ENCODE assay signal across 18 cellular contexts in genomic region chr15:59569477-59569876, GRCh38. TPM values are rescaled to one million over a fixed set of nuclear protein-coding genes. Genes with fewer than 3 reads are reported as not detected.
DNase-seq lines count a peak whose midpoint lies in the region; ATAC-seq and TF ChIP-seq lines count a peak whose summit lies in the region.
"Had no signal": no experiment of that assay in that cellular context is flagged by ENCODE, and none has a peak within 500 bp of the region (broad histone marks: within the 10 kb centered on the region; RNA-seq: fewer than 3 reads in every experiment).

No MANE protein-coding gene starts in this region.

- no peak overlapping the region for H3K4me3 ChIP-seq in Peyer's patch
- H3K4me3 ChIP-seq in mucosa of descending colon, result no peak overlapping the region
- H3K4me3 ChIP-seq: BLaER1 treated with 17β-estradiol and CSF1 and Interleukin-3, amounts not matched to agents 10 nM and 100 nM; GM23338 had no signal

- H3K27ac Mint-ChIP-seq in activated naive CD8-positive, alpha-beta T cell treated with anti-CD3 and anti-CD28 coated beads, Interleukin-2, amount 10 ng/mL, durations not matched to agents 7 days and 5 days, result no peak overlapping the region
- H3K27ac Mint-ChIP-seq in activated naive CD8-positive, alpha-beta T cell treated with anti-CD3 and anti-CD28 coated beads, Interleukin-2, amount 50 U/mL, for 24 hours, result no peak overlapping the region
- H3K27ac Mint-ChIP-seq: CD8-positive, alpha-beta memory T cell; GM23338; IgD-negative memory B cell had no signal

- no peak for DNase-seq in activated naive CD8-positive, alpha-beta T cell treated with anti-CD3 and anti-CD28 coated beads, Interleukin-2, amount 10 ng/mL, durations not matched to agents 7 days and 5 days
- DNase-seq in activated naive CD8-positive, alpha-beta T cell treated with anti-CD3 and anti-CD28 coated beads, Interleukin-2, amount 50 U/mL, for 24 hours, result no peak
- DNase-seq in Peyer's patch, result no peak
- no peak for DNase-seq in mucosa of descending colon
- no peak for DNase-seq in NCI-H524 (lab: John Stamatoyannopoulos, UW)
- no peak for DNase-seq in sciatic nerve (ENCODE audit: low spot score)
- no peak for DNase-seq in superior temporal gyrus (ENCODE audit: extremely low spot score)
- DNase-seq: CD8-positive, alpha-beta memory T cell; GDM1; Kasumi-1; NCI-H1105; NCI-H1694; NCI-H2227 treated with DMSO at 0.1 percent for 48 hours had no signal

- ATAC-seq in activated naive CD8-positive, alpha-beta T cell treated with anti-CD3 and anti-CD28 coated beads, Interleukin-2, amount 10 ng/mL, durations not matched to agents 7 days and 5 days (ENCODE audit: low read depth), result peak; percentile 42
- ATAC-seq in activated naive CD8-positive, alpha-beta T cell treated with anti-CD3 and anti-CD28 coated beads, Interleukin-2, amount 50 U/mL, for 24 hours, result no peak
- ATAC-seq in mucosa of descending colon (peak; percentile 2), HG03457 (IDR thresholded peaks at IDR 0.05; ENCODE audit: unreplicated experiment) (no peak), sciatic nerve (no peak)
- ATAC-seq: GM23338 had no signal

- TF ChIP-seq CTCF in Peyer's patch (IDR thresholded peaks at IDR 0.05) (no peak), mucosa of descending colon (IDR thresholded peaks at IDR 0.05) (no peak)

- peak overlapping the region in 3 of 4 donors; percentile 54 to 86 (median 75) for H3K27ac ChIP-seq in Peyer's patch
- H3K27ac ChIP-seq: BLaER1 treated with 17β-estradiol and CSF1 and Interleukin-3, amounts not matched to agents 10 nM and 100 nM had no signal

- peaks cover 1% of the 10 kb centered on the region for H3K9me3 Mint-ChIP-seq in activated naive CD8-positive, alpha-beta T cell treated with anti-CD3 and anti-CD28 coated beads, Interleukin-2, amount 10 ng/mL, durations not matched to agents 7 days and 5 days
- no peaks in the 10 kb centered on the region for H3K9me3 Mint-ChIP-seq in activated naive CD8-positive, alpha-beta T cell treated with anti-CD3 and anti-CD28 coated beads, Interleukin-2, amount 50 U/mL, for 24 hours
- H3K9me3 Mint-ChIP-seq: GM23338 had no signal

- H3K36me3 ChIP-seq in Peyer's patch, result no peaks in the 10 kb centered on the region
- no peaks in the 10 kb centered on the region for H3K36me3 ChIP-seq in mucosa of descending colon (ENCODE audit: low read depth)
- H3K36me3 ChIP-seq: BLaER1 treated with 17β-estradiol and CSF1 and Interleukin-3, amounts not matched to agents 10 nM and 100 nM had no signal

- intact Hi-C loops in mucosa of descending colon (cut with DNase I, micrococcal nuclease), result no loop called here
- intact Hi-C loops in sciatic nerve (cut with DNase I), result no loop called here

- no peaks in the 10 kb centered on the region for H3K27me3 ChIP-seq in Peyer's patch
- H3K27me3 ChIP-seq: BLaER1 treated with 17β-estradiol and CSF1 and Interleukin-3, amounts not matched to agents 10 nM and 100 nM had no signal

- no peak for TF ChIP-seq POLR2A in Peyer's patch (IDR thresholded peaks at IDR 0.05)

- H3K4me1 Mint-ChIP-seq in activated naive CD8-positive, alpha-beta T cell treated with anti-CD3 and anti-CD28 coated beads, Interleukin-2, amount 10 ng/mL, durations not matched to agents 7 days and 5 days, result peaks cover 11% of the 10 kb centered on the region
- H3K4me1 Mint-ChIP-seq in activated naive CD8-positive, alpha-beta T cell treated with anti-CD3 and anti-CD28 coated beads, Interleukin-2, amount 50 U/mL, for 24 hours, result no peaks in the 10 kb centered on the region
- H3K4me1 Mint-ChIP-seq: CD8-positive, alpha-beta memory T cell had no signal

- peaks cover 0 to 6% (median 0%) of the 10 kb centered on the region in 4 donors for H3K9me3 ChIP-seq in Peyer's patch
- H3K9me3 ChIP-seq in mucosa of descending colon, result no peaks in the 10 kb centered on the region

- no peak overlapping the region for H3K4me3 Mint-ChIP-seq in activated naive CD8-positive, alpha-beta T cell treated with anti-CD3 and anti-CD28 coated beads, Interleukin-2, amount 10 ng/mL, durations not matched to agents 7 days and 5 days
- no peak overlapping the region for H3K4me3 Mint-ChIP-seq in activated naive CD8-positive, alpha-beta T cell treated with anti-CD3 and anti-CD28 coated beads, Interleukin-2, amount 50 U/mL, for 24 hours
- H3K4me3 Mint-ChIP-seq: CD8-positive, alpha-beta memory T cell; GM23338 had no signal

- H3K36me3 Mint-ChIP-seq in activated naive CD8-positive, alpha-beta T cell treated with anti-CD3 and anti-CD28 coated beads, Interleukin-2, amount 10 ng/mL, durations not matched to agents 7 days and 5 days, result no peaks in the 10 kb centered on the region
- no peaks in the 10 kb centered on the region for H3K36me3 Mint-ChIP-seq in activated naive CD8-positive, alpha-beta T cell treated with anti-CD3 and anti-CD28 coated beads, Interleukin-2, amount 50 U/mL, for 24 hours (ENCODE audit: low read depth)
- H3K36me3 Mint-ChIP-seq: CD8-positive, alpha-beta memory T cell had no signal

- peaks cover 22% of the 10 kb centered on the region for H3K27me3 Mint-ChIP-seq in activated naive CD8-positive, alpha-beta T cell treated with anti-CD3 and anti-CD28 coated beads, Interleukin-2, amount 10 ng/mL, durations not matched to agents 7 days and 5 days
- H3K27me3 Mint-ChIP-seq in activated naive CD8-positive, alpha-beta T cell treated with anti-CD3 and anti-CD28 coated beads, Interleukin-2, amount 50 U/mL, for 24 hours, result no peaks in the 10 kb centered on the region
- H3K27me3 Mint-ChIP-seq: IgD-negative memory B cell had no signal

- H3K4me1 ChIP-seq in Peyer's patch, result peaks cover 0 to 16% (median 4%) of the 10 kb centered on the region in 4 donors
- peaks cover 38% of the 10 kb centered on the region for H3K4me1 ChIP-seq in mucosa of descending colon (ENCODE audit: low read depth)
- H3K4me1 ChIP-seq: BLaER1 treated with 17β-estradiol and CSF1 and Interleukin-3, amounts not matched to agents 10 nM and 100 nM had no signal

- POLR2A ChIA-PET in activated naive CD8-positive, alpha-beta T cell treated with anti-CD3 and anti-CD28 coated beads, Interleukin-2, amount 10 ng/mL, durations not matched to agents 7 days and 5 days (lab: Charles Lee), result no interaction called here

RNA-seq across cellular contexts. Expression of gene GCNT3, which starts 42.1 kb away (rescaled TPM):
- total RNA-seq in activated naive CD8-positive, alpha-beta T cell treated with anti-CD3 and anti-CD28 coated beads, Interleukin-2, amount 10 ng/mL, durations not matched to agents 7 days and 5 days, result not detected
- total RNA-seq in Peyer's patch (100 to 1,000 TPM in 1 of 4 donors, 10 to 100 TPM in 3; 30.5 to 112 (median 77.6) TPM), mucosa of descending colon (100 to 1,000 TPM; 239 to 506 (median 426) TPM), sciatic nerve (not detected)
- total RNA-seq: CD8-positive, alpha-beta memory T cell; GM23338; OCI-LY7 had no signal

Comparison
In these comparisons a context has a peak if more than half of its experiments do, and no peak if none do; other contexts are left out.
1. ATAC-seq: peak in activated naive CD8-positive, alpha-beta T cell treated with anti-CD3 and anti-CD28 coated beads, Interleukin-2, amount 10 ng/mL, durations not matched to agents 7 days and 5 days (single experiment) and mucosa of descending colon (single experiment); none in activated naive CD8-positive, alpha-beta T cell treated with anti-CD3 and anti-CD28 coated beads, Interleukin-2, amount 50 U/mL, for 24 hours (single experiment), HG03457 (single experiment) and sciatic nerve (single experiment).
2. RNA of gene GCNT3, which starts 42.1 kb away (total RNA-seq): 239 to 506 TPM in mucosa of descending colon and 30.5 to 112 TPM in Peyer's patch; not detected in sciatic nerve (single experiment) and not detected in activated naive CD8-positive, alpha-beta T cell treated with anti-CD3 and anti-CD28 coated beads, Interleukin-2, amount 10 ng/mL, durations not matched to agents 7 days and 5 days; every median in the first group is over 10 times any median in the second.